Comparison of ENCODE assay signal across 8 cellular contexts in the genomic region with DNA sequence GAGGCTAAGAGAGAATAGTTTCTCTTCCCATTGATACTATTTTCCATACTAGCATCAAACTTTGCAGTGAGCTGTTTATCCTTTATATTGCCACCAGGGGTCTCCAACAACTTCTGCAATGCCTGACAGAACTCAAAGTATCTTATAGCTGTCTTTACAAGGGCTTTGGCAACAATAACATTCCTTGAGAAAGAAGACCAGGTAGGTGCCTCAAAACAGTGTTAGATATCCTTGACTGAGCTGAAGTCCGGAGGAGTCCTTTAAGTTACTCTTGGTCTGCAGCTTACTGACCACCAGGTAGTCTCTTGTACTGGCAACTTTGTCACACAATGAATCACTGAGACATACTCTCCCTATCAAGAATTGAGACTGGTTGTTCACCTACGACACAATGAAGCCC. TPM values are rescaled to one million over a fixed set of nuclear protein-coding genes. Genes with fewer than 3 reads are reported as not detected.
A peak's percentile ranks its signal among the peaks of the same experiment; 100 is the strongest.
DNase-seq lines count a peak whose midpoint lies in the region; ATAC-seq, FAIRE-seq and TF ChIP-seq lines count a peak whose summit lies in the region.

No MANE protein-coding gene starts in this region.

- H3K36me3 ChIP-seq in DOHH2 (ENCODE audit: control insufficient read depth, low read length), result no peaks in the 10 kb centered on the region
- 0 out of 2 replicates have a peak, but pooled peaks cover 5% of the 10 kb centered on the region for H3K36me3 ChIP-seq in GM23248 (ENCODE audit: low read depth)

- no peak overlapping the region for H3K4me3 Mint-ChIP-seq in progenitor cell of endocrine pancreas (ENCODE audit: low read depth)

- H4K20me1 ChIP-seq in DOHH2 (ENCODE audit: control insufficient read depth, insufficient read depth, low read depth, low read length) (no peaks in the 10 kb centered on the region), GM23248 (ENCODE audit: insufficient read depth) (no peaks in the 10 kb centered on the region)

- H3K27ac ChIP-seq in DOHH2 (ENCODE audit: low read depth, low read length) (no peak overlapping the region), GM23248 (no peak overlapping the region)

- 0 out of 2 replicates have a peak, but pooled peaks cover 3% of the 10 kb centered on the region for H3K27me3 ChIP-seq in DOHH2 (ENCODE audit: control insufficient read depth, low read length)
- H3K27me3 ChIP-seq in GM23248 (replicated peaks; ENCODE audit: insufficient read depth), result no peaks in the 10 kb centered on the region

- WGBS in GM23248 (ENCODE audit: low coverage in 1 of 2, low lambda C conversion rate in 2 of 2, missing lambda C conversion rate in 2 of 2), 2 experiments, result 6 to 11% methylated on average over 2 of the region's 2 CpGs

- H3K4me3 ChIP-seq in DOHH2 (ENCODE audit: low read length) (no peak overlapping the region), GM23248 (no peak overlapping the region), fibroblast of the aortic adventitia (ENCODE audit: low read depth, low read length) (no peak overlapping the region)

- no peaks in the 10 kb centered on the region for H3K79me2 ChIP-seq in DOHH2 (ENCODE audit: control insufficient read depth, low read length)
- H3K79me2 ChIP-seq in GM23248 (ENCODE audit: insufficient read depth), result no peaks in the 10 kb centered on the region

- TF ChIP-seq CTCF in DOHH2 (IDR thresholded peaks at IDR 0.05; ENCODE audit: low read depth, low read length, poor library complexity, severe bottlenecking) (peak; percentile 91), fibroblast of the aortic adventitia (IDR thresholded peaks at IDR 0.05; ENCODE audit: insufficient read depth, low read length) (peak; percentile 76), progenitor cell of endocrine pancreas (IDR thresholded peaks at IDR 0.05; ENCODE audit: unreplicated experiment) (peak; percentile 86)

- no peak overlapping the region for H3K27ac Mint-ChIP-seq in progenitor cell of endocrine pancreas

- H3K9ac ChIP-seq in GM23248, result no peak overlapping the region

- H3F3A ChIP-seq in DOHH2 (ENCODE audit: control insufficient read depth, insufficient read depth) (no peaks in the 10 kb centered on the region), GM23248 (ENCODE audit: insufficient read depth) (peaks cover 19% of the 10 kb centered on the region)

- FAIRE-seq in A204.1 (lab: Jason Lieb, UNC) (peak; percentile 69), TTC549 (lab: Jason Lieb, UNC) (peak; percentile 22)

- DNase-seq in GM23248 (peak; percentile 77), LHCN-M2 (ENCODE audit: low read depth) (peak; percentile 60), fibroblast of the aortic adventitia (ENCODE audit: low read depth) (peak; percentile 77), progenitor cell of endocrine pancreas (ENCODE audit: low spot score, unreplicated experiment) (no peak)

- H3K36me3 Mint-ChIP-seq in progenitor cell of endocrine pancreas (ENCODE audit: insufficient read depth), result peaks cover 2% of the 10 kb centered on the region

- H3K4me1 Mint-ChIP-seq in progenitor cell of endocrine pancreas (ENCODE audit: low read depth), result no peaks in the 10 kb centered on the region

- no peak overlapping the region for H2AFZ ChIP-seq in GM23248

- no peak for ATAC-seq in GM19023 (IDR thresholded peaks at IDR 0.05; ENCODE audit: unreplicated experiment)

- H3K27me3 Mint-ChIP-seq in progenitor cell of endocrine pancreas, result no peaks in the 10 kb centered on the region

- H3K9me3 Mint-ChIP-seq in progenitor cell of endocrine pancreas (ENCODE audit: low read depth), result peaks cover 16% of the 10 kb centered on the region

- H3K4me2 ChIP-seq in DOHH2 (ENCODE audit: low read length), result no peak overlapping the region
- no peak overlapping the region for H3K4me2 ChIP-seq in GM23248 (ENCODE audit: unreplicated experiment)

- no peaks in the 10 kb centered on the region for H3K4me1 ChIP-seq in DOHH2 (ENCODE audit: control insufficient read depth, low read length)
- peaks cover 24% of the 10 kb centered on the region for H3K4me1 ChIP-seq in GM23248 (ENCODE audit: insufficient read depth)

- peaks cover 4% of the 10 kb centered on the region for H3K9me3 ChIP-seq in DOHH2 (ENCODE audit: control insufficient read depth, insufficient read depth, low read length)
- H3K9me3 ChIP-seq in GM23248 (ENCODE audit: low read depth), result no peaks in the 10 kb centered on the region

- H3K9me2 ChIP-seq in DOHH2 (replicated peaks; ENCODE audit: control insufficient read depth, low read length), result no peaks in the 10 kb centered on the region
- no peaks in the 10 kb centered on the region for H3K9me2 ChIP-seq in GM23248 (ENCODE audit: insufficient read depth)

- in situ Hi-C loops in GM23248 (cut with MboI), result no loop called here

RNA-seq across cellular contexts. Expression of a gene that starts 30.0 kb away (rescaled TPM):
- 32.6 and 41.5 TPM in 2 replicates for total RNA-seq in GM23248 (2014; rRNA removed; shearing (Covaris generic))
- 32.5 and 32.9 TPM in 2 replicates for polyA plus RNA-seq in GM23248 (2016; fragmentation: Nextera tagmentation; extraction: Ambion mirVana)
- total RNA-seq in LHCN-M2 (2014; rRNA removed) (1.0 and 3.1 TPM in 2 replicates), fibroblast of the aortic adventitia (ENCODE audit: low replicate concordance) (39.2 and 61.3 TPM in 2 replicates), progenitor cell of endocrine pancreas (123 and 140 TPM in 2 replicates)
- 1.8 TPM for polyA plus RNA-seq in LHCN-M2 (2012)
